Comparison of ENCODE assay signal across 19 cellular contexts in the genomic region with DNA sequence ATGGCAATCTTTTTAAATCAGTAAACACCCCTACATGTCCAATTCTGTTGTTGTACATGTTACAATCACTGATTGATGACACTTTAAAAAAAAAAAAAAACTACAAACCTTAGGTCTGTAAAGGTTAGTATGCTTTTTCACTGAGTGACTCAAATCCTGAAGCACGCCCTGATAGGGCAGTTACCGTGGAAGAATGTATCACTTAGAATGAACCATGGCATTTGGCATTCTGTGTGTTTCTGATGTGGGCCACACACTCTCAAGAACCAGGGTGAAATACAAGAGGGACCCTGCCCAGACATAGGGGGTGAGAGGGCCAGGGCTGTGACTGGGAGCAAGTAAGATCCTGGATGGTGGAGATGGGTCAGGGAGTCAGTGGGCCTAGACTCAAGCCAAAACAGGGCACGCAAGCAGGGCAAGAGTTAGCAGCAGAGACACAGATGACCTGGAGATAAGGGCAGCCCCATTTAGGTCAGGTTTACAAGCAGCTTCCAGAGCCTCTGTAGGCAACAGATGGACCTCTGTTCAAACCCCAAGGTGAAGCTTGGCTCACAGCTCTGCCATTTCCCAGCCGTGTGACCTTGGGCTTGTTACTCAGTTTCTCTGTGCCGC. TPM values are rescaled to one million over a fixed set of nuclear protein-coding genes. Genes with fewer than 3 reads are reported as not detected.
A peak's percentile ranks its signal among the peaks of the same experiment; 100 is the strongest.
DNase-seq lines count a peak whose midpoint lies in the region; ATAC-seq and TF ChIP-seq lines count a peak whose summit lies in the region.
"Had no signal": no experiment of that assay in that cellular context is flagged by ENCODE, and none has a peak within 500 bp of the region (broad histone marks: within the 10 kb centered on the region; RNA-seq: fewer than 3 reads in every experiment).

No MANE protein-coding gene starts in this region.

- POLR2A ChIA-PET in activated CD8-positive, alpha-beta T cell treated with anti-CD3 and anti-CD28 coated beads for 36 hours (lab: Charles Lee): interaction anchor here (3.6 kb wide), 1 partner anchor 85 kb away, joined by 20 read pairs; no protein-coding TSS in a partner anchor

- H3K36me3 Mint-ChIP-seq in activated CD8-positive, alpha-beta T cell treated with anti-CD3 and anti-CD28 coated beads for 36 hours (ENCODE audit: low read depth): no peaks in the 10 kb centered on the region
- no peaks in the 10 kb centered on the region for H3K36me3 Mint-ChIP-seq in immature natural killer cell

- intact Hi-C loops in activated CD8-positive, alpha-beta T cell treated with anti-CD3 and anti-CD28 coated beads for 36 hours (cut with micrococcal nuclease): no loop called here

- no peaks in the 10 kb centered on the region for H3K9me3 Mint-ChIP-seq in activated CD8-positive, alpha-beta T cell treated with anti-CD3 and anti-CD28 coated beads for 36 hours
- H3K9me3 Mint-ChIP-seq in immature natural killer cell: no peaks in the 10 kb centered on the region
- H3K9me3 Mint-ChIP-seq: memory B cell had no signal

- H3K4me1 Mint-ChIP-seq in activated CD8-positive, alpha-beta T cell treated with anti-CD3 and anti-CD28 coated beads for 36 hours (ENCODE audit: low read depth): peaks cover 64% of the 10 kb centered on the region
- H3K4me1 Mint-ChIP-seq in immature natural killer cell: peaks cover 31 to 36% of the 10 kb centered on the region in 2 donors

- CTCF ChIA-PET in activated CD8-positive, alpha-beta T cell treated with anti-CD3 and anti-CD28 coated beads for 36 hours (lab: Charles Lee): no interaction called here

- peak overlapping the region; percentile 97 for H3K27ac Mint-ChIP-seq in activated CD8-positive, alpha-beta T cell treated with anti-CD3 and anti-CD28 coated beads for 36 hours
- H3K27ac Mint-ChIP-seq in immature natural killer cell: peak overlapping the region; percentile 35 to 91 (median 54)
- H3K27ac Mint-ChIP-seq: memory B cell had no signal

- peak; percentile 7 for DNase-seq in activated naive CD4-positive, alpha-beta T cell treated with Interleukin-2 at 50 U/mL for 16 hours
- no peak for DNase-seq in activated naive CD4-positive, alpha-beta T cell treated with anti-CD3 and anti-CD28 coated beads, Interleukin-2, amount 50 U/mL, for 16 hours
- DNase-seq in activated CD8-positive, alpha-beta T cell treated with anti-CD3 and anti-CD28 coated beads for 36 hours: peak; percentile 65
- DNase-seq in immature natural killer cell (no peak), ureter (ENCODE audit: low spot score) (peak; percentile 18), hypothalamus (lab: John Stamatoyannopoulos, UW) (no peak), DMS 273 treated with DMSO at 0.1 percent for 48 hours (lab: John Stamatoyannopoulos, UW) (no peak)
- DNase-seq: AML-193, body of pancreas, DMS79 treated with DMSO at 0.1 percent for 48 hours, foreskin fibroblast, KBM-7, NCI-H526, T-helper 9 cell had no signal

- TF ChIP-seq CTCF in activated CD8-positive, alpha-beta T cell treated with anti-CD3 and anti-CD28 coated beads for 36 hours (IDR thresholded peaks at IDR 0.05): no peak

- H3K4me3 Mint-ChIP-seq in activated CD8-positive, alpha-beta T cell treated with anti-CD3 and anti-CD28 coated beads for 36 hours: no peak overlapping the region
- peak overlapping the region in 2 of 5 donors; percentile 4 to 46 for H3K4me3 Mint-ChIP-seq in immature natural killer cell
- H3K4me3 Mint-ChIP-seq: memory B cell had no signal

- peak; percentile 52 for ATAC-seq in activated CD8-positive, alpha-beta T cell treated with anti-CD3 and anti-CD28 coated beads for 36 hours
- no peak for ATAC-seq in HG02852 (IDR thresholded peaks at IDR 0.05; ENCODE audit: unreplicated experiment)
- ATAC-seq: body of pancreas, GM12878 had no signal

- H3K27me3 Mint-ChIP-seq in activated CD8-positive, alpha-beta T cell treated with anti-CD3 and anti-CD28 coated beads for 36 hours: no peaks in the 10 kb centered on the region
- H3K27me3 Mint-ChIP-seq in immature natural killer cell (ENCODE audit: low read depth in 3 of 3): peaks cover 2 to 4% (median 3%) of the 10 kb centered on the region in 3 donors

RNA-seq across cellular contexts. Expression of a gene that starts 47.6 kb away (rescaled TPM):
- not detected for total RNA-seq in activated CD8-positive, alpha-beta T cell treated with anti-CD3 and anti-CD28 coated beads for 36 hours
- not detected for polyA plus RNA-seq in immature natural killer cell
- not detected for total RNA-seq in ureter
- total RNA-seq: body of pancreas, GM12878, omental fat pad, urinary bladder had no signal
- polyA plus RNA-seq: GM12878, urinary bladder had no signal

Comparison
In these comparisons a context has a peak if more than half of its experiments do, and no peak if none do; other contexts are left out.
1. DNase-seq: peak in activated naive CD4-positive, alpha-beta T cell treated with Interleukin-2 at 50 U/mL for 16 hours (single experiment), activated CD8-positive, alpha-beta T cell treated with anti-CD3 and anti-CD28 coated beads for 36 hours (single experiment) and ureter (single experiment); none in activated naive CD4-positive, alpha-beta T cell treated with anti-CD3 and anti-CD28 coated beads, Interleukin-2, amount 50 U/mL, for 16 hours (single experiment), immature natural killer cell (0 of 3), hypothalamus (0 of 51) and DMS 273 treated with DMSO at 0.1 percent for 48 hours (single experiment).